In genomic region chr15:68502398-68502901, GRCh38 we compare ENCODE assay signal across 18 cellular contexts.
A peak's percentile ranks its signal among the peaks of the same experiment; 100 is the strongest.
DNase-seq lines count a peak whose midpoint lies in the region; ATAC-seq, FAIRE-seq and TF ChIP-seq lines count a peak whose summit lies in the region.
"Had no signal": no experiment of that assay in that cellular context is flagged by ENCODE, and none has a peak within 500 bp of the region (broad histone marks: within the 10 kb centered on the region; RNA-seq: fewer than 3 reads in every experiment).

No MANE protein-coding gene starts in this region.

- H3K9me3 Mint-ChIP-seq in osteocyte (ENCODE audit: unreplicated experiment) = no peaks in the 10 kb centered on the region
- H3K9me3 Mint-ChIP-seq: CD14-positive monocyte; CD4-positive, alpha-beta memory T cell had no signal

- no peaks in the 10 kb centered on the region for H3K36me3 Mint-ChIP-seq in osteocyte (ENCODE audit: unreplicated experiment)
- H3K36me3 Mint-ChIP-seq: CD14-positive monocyte; CD4-positive, alpha-beta memory T cell had no signal

- no peaks in the 10 kb centered on the region for H3K36me3 ChIP-seq in bronchial epithelial cell (ENCODE audit: control insufficient read depth, insufficient read depth, low read length)
- H3K36me3 ChIP-seq: BLaER1 had no signal

- peaks cover 48% of the 10 kb centered on the region for H3K4me1 Mint-ChIP-seq in osteocyte (ENCODE audit: unreplicated experiment)

- DNase-seq in HTR-8/SVneo (ENCODE audit: insufficient read length, low spot score) (no peak), bronchial epithelial cell (ENCODE audit: low read depth) (no peak), left lobe of liver (ENCODE audit: low spot score) (peak; percentile 40), osteocyte (ENCODE audit: extremely low spot score, unreplicated experiment) (peak; percentile 66), NCI-H1930 (lab: John Stamatoyannopoulos, UW) (no peak), left ventricle myocardium superior (no peak), omental fat pad (ENCODE audit: low spot score) (no peak)
- no peak for DNase-seq in stimulated activated CD4-positive, alpha-beta T cell treated with anti-CD3 and anti-CD28 coated beads, Interleukin-12 subunit alpha, Interleukin-12 subunit beta, amount 100 ng/mL, for 4 hours
- DNase-seq: 8988T; CD4-positive, alpha-beta memory T cell; DMS153; DMS79; GF-D8; GOT3; H7 had no signal

- ATAC-seq in left lobe of liver (no peak), left ventricle myocardium superior (no peak), omental fat pad (ENCODE audit: low FRiP score) (no peak)
- ATAC-seq: HepG2 had no signal

- H3K27ac Mint-ChIP-seq in osteocyte (ENCODE audit: unreplicated experiment) = no peak overlapping the region
- H3K27ac Mint-ChIP-seq: CD14-positive monocyte; CD4-positive, alpha-beta memory T cell had no signal

- no peaks in the 10 kb centered on the region for H3K27me3 Mint-ChIP-seq in osteocyte (ENCODE audit: unreplicated experiment)

- intact Hi-C loops in left ventricle myocardium superior (cut with micrococcal nuclease) = no loop called here

- H3K27me3 ChIP-seq in bronchial epithelial cell (ENCODE audit: control insufficient read depth, insufficient read depth, low read length) = peaks cover 2% of the 10 kb centered on the region
- H3K27me3 ChIP-seq: BLaER1 had no signal

- FAIRE-seq in HTR-8/SVneo (lab: Jason Lieb, UNC) (peak; percentile 26), bronchial epithelial cell (lab: Jason Lieb, UNC) (peak; percentile 28)
- FAIRE-seq: HepG2 had no signal

- H3K4me3 ChIP-seq in bronchial epithelial cell (ENCODE audit: low read depth, low read length) = no peak overlapping the region
- H3K4me3 ChIP-seq: BLaER1 had no signal

- H3K4me3 Mint-ChIP-seq in osteocyte (ENCODE audit: unreplicated experiment) = no peak overlapping the region
- H3K4me3 Mint-ChIP-seq: CD14-positive monocyte; CD4-positive, alpha-beta memory T cell had no signal

- TF ChIP-seq CTCF in bronchial epithelial cell (IDR thresholded peaks at IDR 0.05; ENCODE audit: insufficient read depth, low read length, severe bottlenecking) (no peak), osteocyte (IDR thresholded peaks at IDR 0.05) (no peak), omental fat pad (IDR thresholded peaks at IDR 0.05) (no peak)

Comparison
In these comparisons a context has a peak if more than half of its experiments do, and no peak if none do; other contexts are left out.
1. DNase-seq: peak in left lobe of liver (single experiment) and osteocyte (single experiment); none in HTR-8/SVneo (single experiment), bronchial epithelial cell (single experiment), stimulated activated CD4-positive, alpha-beta T cell treated with anti-CD3 and anti-CD28 coated beads, Interleukin-12 subunit alpha, Interleukin-12 subunit beta, amount 100 ng/mL, for 4 hours (single experiment), NCI-H1930 (0 of 2), left ventricle myocardium superior (single experiment) and omental fat pad (single experiment).